Comparison of ENCODE assay signal across 10 cellular contexts in genomic region chr22:49937758-49938564, GRCh38. TPM values are rescaled to one million over a fixed set of nuclear protein-coding genes. Genes with fewer than 3 reads are reported as not detected.
DNase-seq lines count a peak whose midpoint lies in the region; ATAC-seq and TF ChIP-seq lines count a peak whose summit lies in the region.
"Had no signal": no experiment of that assay in that cellular context is flagged by ENCODE, and none has a peak within 500 bp of the region (broad histone marks: within the 10 kb centered on the region; RNA-seq: fewer than 3 reads in every experiment).

No MANE protein-coding gene starts in this region.

- peaks cover 38% of the 10 kb centered on the region for H3K4me1 ChIP-seq in CD4-positive, alpha-beta memory T cell (ENCODE audit: insufficient read depth, low read length)
- peaks cover 43% of the 10 kb centered on the region for H3K4me1 ChIP-seq in psoas muscle

- peak overlapping the region; percentile 90 for H3K27ac ChIP-seq in CD4-positive, alpha-beta memory T cell (ENCODE audit: low read depth, low read length)
- H3K27ac ChIP-seq in angular gyrus (ENCODE audit: low read depth, low read length), result peak overlapping the region; percentile 88
- H3K27ac ChIP-seq in psoas muscle, result peak overlapping the region; percentile 95

- no peak for TF ChIP-seq CTCF in psoas muscle (IDR thresholded peaks at IDR 0.05)

- H3K27ac Mint-ChIP-seq in CD4-positive, alpha-beta memory T cell, result peak overlapping the region in 5 of 7 donors; percentile 32 to 90 (median 53)

- H3K4me1 Mint-ChIP-seq in CD4-positive, alpha-beta memory T cell, result peaks cover 4 to 34% (median 11%) of the 10 kb centered on the region in 4 donors

- peaks cover 0 to 3% (median 0%) of the 10 kb centered on the region in 8 donors for H3K9me3 Mint-ChIP-seq in CD4-positive, alpha-beta memory T cell

- ATAC-seq in psoas muscle, result no peak
- ATAC-seq: mucosa of descending colon had no signal

- H3K4me3 Mint-ChIP-seq in CD4-positive, alpha-beta memory T cell, result peak overlapping the region in 1 of 8 donors; percentile 31

- H3K4me3 ChIP-seq in CD4-positive, alpha-beta memory T cell (ENCODE audit: low read length in 2 of 2), result no peak overlapping the region
- peak overlapping the region; percentile 73 for H3K4me3 ChIP-seq in psoas muscle
- H3K4me3 ChIP-seq: mucosa of descending colon had no signal

- CTCF ChIA-PET in CD4-positive, alpha-beta memory T cell (lab: Charles Lee; ENCODE audit: partially characterized antibody), result no interaction called here

- intact Hi-C loops in CD4-positive, alpha-beta memory T cell (cut with micrococcal nuclease), result loop anchor here (2.0 to 10.0 kb wide), 2 partner anchors 33 to 247 kb away; partner anchors contain the start of gene TRABD
- intact Hi-C loops in psoas muscle (cut with DNase I), result loop anchor here (2.0 to 10.0 kb wide), 2 partner anchors 23 to 267 kb away; partner anchors contain the start of genes PIM3 (in 1 of the 2) and SELENOO (in 1 of the 2)

- peak in 1 of 5 donors; percentile 39 for DNase-seq in CD4-positive, alpha-beta memory T cell
- peak; percentile 49 to 66 for DNase-seq in hippocampal formation (lab: John Stamatoyannopoulos, UW)
- DNase-seq in psoas muscle, result no peak
- no peak for DNase-seq in ecto neural progenitor cell (ENCODE audit: low spot score)
- DNase-seq in NOMO-1 treated with DMSO at 0.1 percent for 48 hours (lab: John Stamatoyannopoulos, UW; ENCODE audit: unreplicated experiment), result no peak
- no peak for DNase-seq in stimulated activated CD4-positive, alpha-beta T cell treated with anti-CD3 and anti-CD28 coated beads, Interleukin-15, amount 100 ng/mL, for 24 hours
- DNase-seq in NCI-H187 (lab: John Stamatoyannopoulos, UW), result no peak
- DNase-seq: activated naive CD8-positive, alpha-beta T cell treated with anti-CD3 and anti-CD28 coated beads for 36 hours had no signal

- POLR2A ChIA-PET in CD4-positive, alpha-beta memory T cell (lab: Charles Lee; ENCODE audit: partially characterized antibody), result interaction anchor here (0.7 to 3.2 kb wide), 5 partner anchors 18 to 28 kb away, joined by 3 to 80 read pairs (median 8); partner anchors contain the start of gene PIM3

- no peaks in the 10 kb centered on the region for H3K36me3 Mint-ChIP-seq in CD4-positive, alpha-beta memory T cell

- H3K27me3 ChIP-seq in CD4-positive, alpha-beta memory T cell (ENCODE audit: insufficient read depth, low read length), result no peaks in the 10 kb centered on the region
- H3K27me3 ChIP-seq in psoas muscle (ENCODE audit: insufficient read depth in 3 of 3, low read length in 2 of 3), result no peaks in the 10 kb centered on the region

- H3K36me3 ChIP-seq in CD4-positive, alpha-beta memory T cell (ENCODE audit: insufficient read depth, low read length), result no peaks in the 10 kb centered on the region
- H3K36me3 ChIP-seq in psoas muscle (ENCODE audit: insufficient read depth in 1 of 2, low read depth in 1 of 2), result no peaks in the 10 kb centered on the region

- H3K27me3 Mint-ChIP-seq in CD4-positive, alpha-beta memory T cell, result no peaks in the 10 kb centered on the region
- H3K27me3 Mint-ChIP-seq: activated naive CD8-positive, alpha-beta T cell treated with anti-CD3 and anti-CD28 coated beads for 36 hours had no signal

- WGBS in psoas muscle, 3 donors, result 64 to 70% (median 69%) methylated on average over 26 to 27 of the region's 27 CpGs

- H3K9me3 ChIP-seq in CD4-positive, alpha-beta memory T cell (ENCODE audit: control insufficient read depth in 1 of 2, low read length in 2 of 2), result no peaks in the 10 kb centered on the region
- no peaks in the 10 kb centered on the region for H3K9me3 ChIP-seq in psoas muscle
- H3K9me3 ChIP-seq: mucosa of descending colon had no signal

RNA-seq across cellular contexts. Expression of gene CRELD2, which starts 19.5 kb away (rescaled TPM):
- 10 to 100 TPM; 36.0 to 36.2 TPM for total RNA-seq in CD4-positive, alpha-beta memory T cell
- polyA plus RNA-seq in CD4-positive, alpha-beta memory T cell, result 10 to 100 TPM; 40.2 to 46.1 TPM
- 10 to 100 TPM in 3 of 4 donors, 1 to 10 TPM in 1; 9.9 to 14.0 (median 11.5) TPM for total RNA-seq in psoas muscle
- 10 to 100 TPM in 2 of 3 donors, 1 to 10 TPM in 1; 8.8 to 14.1 (median 11.6) TPM for polyA plus RNA-seq in psoas muscle

RNA-seq across cellular contexts. Expression of gene ALG12, which starts 19.7 kb away (rescaled TPM):
- 10 to 100 TPM; 19.6 to 27.2 TPM for total RNA-seq in CD4-positive, alpha-beta memory T cell
- 10 to 100 TPM; 16.9 to 19.0 TPM for polyA plus RNA-seq in CD4-positive, alpha-beta memory T cell
- total RNA-seq in psoas muscle, result 10 to 100 TPM in 2 of 4 donors, 1 to 10 TPM in 2; 6.5 to 10.8 (median 8.7) TPM
- 10 to 100 TPM in 1 of 3 donors, 1 to 10 TPM in 2; 8.0 to 11.0 (median 8.2) TPM for polyA plus RNA-seq in psoas muscle

RNA-seq across cellular contexts. Expression of gene PIM3, which starts 22.6 kb away (rescaled TPM):
- 10 to 100 TPM; 58.8 to 62.3 TPM for total RNA-seq in CD4-positive, alpha-beta memory T cell
- polyA plus RNA-seq in CD4-positive, alpha-beta memory T cell, result 10 to 100 TPM; 48.1 to 49.7 TPM
- 100 to 1,000 TPM in 2 of 4 donors, 10 to 100 TPM in 2; 40.5 to 128 (median 84.5) TPM for total RNA-seq in psoas muscle
- polyA plus RNA-seq in psoas muscle, result 10 to 100 TPM; 66.4 to 84.5 (median 79.0) TPM

Comparison
In these comparisons a context has a peak if more than half of its experiments do, and no peak if none do; other contexts are left out.
1. DNase-seq: peak in hippocampal formation (2 of 2); none in psoas muscle (0 of 2), ecto neural progenitor cell (single experiment), NOMO-1 treated with DMSO at 0.1 percent for 48 hours (single experiment), stimulated activated CD4-positive, alpha-beta T cell treated with anti-CD3 and anti-CD28 coated beads, Interleukin-15, amount 100 ng/mL, for 24 hours (single experiment) and NCI-H187 (0 of 2).
2. Peak in every context shown above with its lines, with median percentiles within 50 percentile points of each other: H3K27ac ChIP-seq.